Comparison of ENCODE assay signal across 10 cellular contexts in the genomic region with DNA sequence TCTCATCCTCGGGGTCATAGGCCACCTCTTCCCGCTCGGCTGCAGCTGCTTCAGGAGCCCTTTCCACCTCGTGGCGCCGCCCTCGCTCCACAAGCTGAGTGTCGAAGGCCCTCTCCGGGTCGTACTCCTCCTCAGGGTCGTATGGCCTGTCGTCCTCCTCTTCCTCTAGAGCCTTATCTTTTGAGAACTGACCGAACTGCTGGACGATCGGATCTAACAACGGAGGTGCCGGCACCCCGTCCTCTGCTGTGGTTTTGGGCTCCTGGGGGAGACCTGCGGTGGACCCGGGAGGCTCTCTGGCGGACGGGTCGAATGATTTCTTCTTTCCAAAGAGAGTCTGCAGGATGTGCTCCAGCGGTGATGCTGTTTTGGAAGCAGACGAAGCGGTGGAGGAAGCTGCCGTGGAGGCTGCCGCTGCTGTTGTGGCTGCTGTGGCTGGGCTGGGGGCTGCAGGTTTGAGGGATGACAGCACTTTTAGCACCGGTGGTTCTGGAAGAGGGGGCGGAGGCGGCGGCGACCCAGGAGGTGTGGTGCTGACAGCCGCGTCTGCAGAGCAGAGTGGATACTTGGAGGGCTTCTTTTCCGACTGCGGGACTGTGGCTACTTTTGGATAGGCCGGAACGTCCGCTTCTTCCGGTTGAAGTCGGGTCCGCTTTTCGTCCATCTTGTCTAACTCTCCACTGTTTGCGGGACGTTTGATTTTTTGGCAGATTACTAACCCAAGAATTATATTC.
"Had no signal": no experiment of that assay in that cellular context is flagged by ENCODE, and none has a peak within 500 bp of the region (broad histone marks: within the 10 kb centered on the region; RNA-seq: fewer than 3 reads in every experiment).

No MANE protein-coding gene starts in this region.

- H3K4me3 Mint-ChIP-seq: activated T-cell treated with anti-CD3 and anti-CD28 coated beads, Interleukin-2, amount 50 U/mL, for 4 hours; naive B cell; T-helper 1 cell treated with Interleukin-12 subunit alpha and Interleukin-12 subunit beta and Interleukin-4 antibody, amounts not matched to agents 30 μg/mL and 1 μg/mL, for 36 hours had no signal

- H3K9me3 Mint-ChIP-seq: activated T-cell treated with anti-CD3 and anti-CD28 coated beads, Interleukin-2, amount 50 U/mL, for 4 hours; naive B cell; T-helper 1 cell treated with Interleukin-12 subunit alpha and Interleukin-12 subunit beta and Interleukin-4 antibody, amounts not matched to agents 30 μg/mL and 1 μg/mL, for 36 hours had no signal

- H3K27ac Mint-ChIP-seq: T-helper 1 cell treated with Interleukin-12 subunit alpha and Interleukin-12 subunit beta and Interleukin-4 antibody, amounts not matched to agents 30 μg/mL and 1 μg/mL, for 36 hours had no signal

- DNase-seq: activated CD4-positive, alpha-beta T cell treated with anti-CD3 and anti-CD28 coated beads, Interleukin-2, amount 50 U/mL, for 1 hour; activated CD4-positive, CD25-positive, alpha-beta regulatory T cell; activated effector memory CD4-positive, alpha-beta T cell treated with anti-CD3 and anti-CD28 coated beads, Interleukin-2, amount 50 U/mL, for 16 hours; activated T-cell treated with anti-CD3 and anti-CD28 coated beads, Interleukin-2, amount 50 U/mL, for 4 hours; naive B cell; retina; stimulated activated naive CD4-positive, alpha-beta T cell; tibial artery had no signal

- ATAC-seq: activated T-cell treated with anti-CD3 and anti-CD28 coated beads, Interleukin-2, amount 50 U/mL, for 4 hours; left lobe of liver had no signal

- H3K27me3 Mint-ChIP-seq: naive B cell had no signal
